18 cellular contexts compared by ENCODE assay signal in genomic region chr16:24969071-24969470, GRCh38. TPM values are rescaled to one million over a fixed set of nuclear protein-coding genes. Genes with fewer than 3 reads are reported as not detected.
A peak's percentile ranks its signal among the peaks of the same experiment; 100 is the strongest.
DNase-seq lines count a peak whose midpoint lies in the region; ATAC-seq lines count a peak whose summit lies in the region.
"Had no signal": no experiment of that assay in that cellular context is flagged by ENCODE, and none has a peak within 500 bp of the region (broad histone marks: within the 10 kb centered on the region; RNA-seq: fewer than 3 reads in every experiment).

No MANE protein-coding gene starts in this region.

- DNase-seq in activated naive CD8-positive, alpha-beta T cell treated with anti-CD3 and anti-CD28 coated beads for 36 hours = no peak
- DNase-seq in activated naive CD8-positive, alpha-beta T cell treated with anti-CD3 and anti-CD28 coated beads, Interleukin-2, amount 50 U/mL, for 24 hours = no peak
- DNase-seq in cardiac septum (ENCODE audit: low spot score) (peak; percentile 38), left lobe of liver (ENCODE audit: low spot score) (peak; percentile 7), left colon (no peak), SW480 (ENCODE audit: low spot score) (no peak)
- DNase-seq in stimulated activated CD4-positive, alpha-beta T cell treated with anti-CD3 and anti-CD28 coated beads, Interleukin-4, amount 100 ng/mL, for 1 hour = no peak
- DNase-seq: CD8-positive, alpha-beta memory T cell; DMS79; KG1; MV-4-11; NCI-H1417; NCI-H187 treated with DMSO at 0.1 percent for 48 hours; NCI-H2171 treated with DMSO at 0.1 percent for 48 hours; NCI-H446; NCI-H526 treated with DMSO at 0.1 percent for 48 hours had no signal

- no peaks in the 10 kb centered on the region for H3K9me3 Mint-ChIP-seq in activated naive CD8-positive, alpha-beta T cell treated with anti-CD3 and anti-CD28 coated beads for 36 hours
- no peaks in the 10 kb centered on the region for H3K9me3 Mint-ChIP-seq in activated naive CD8-positive, alpha-beta T cell treated with anti-CD3 and anti-CD28 coated beads, Interleukin-2, amount 50 U/mL, for 24 hours
- H3K9me3 Mint-ChIP-seq: CD8-positive, alpha-beta memory T cell had no signal

- peaks cover 51% of the 10 kb centered on the region for H3K36me3 Mint-ChIP-seq in activated naive CD8-positive, alpha-beta T cell treated with anti-CD3 and anti-CD28 coated beads for 36 hours
- H3K36me3 Mint-ChIP-seq in activated naive CD8-positive, alpha-beta T cell treated with anti-CD3 and anti-CD28 coated beads, Interleukin-2, amount 50 U/mL, for 24 hours (ENCODE audit: low read depth) = peaks cover 66% of the 10 kb centered on the region

- no peaks in the 10 kb centered on the region for H3K27me3 Mint-ChIP-seq in activated naive CD8-positive, alpha-beta T cell treated with anti-CD3 and anti-CD28 coated beads for 36 hours
- no peaks in the 10 kb centered on the region for H3K27me3 Mint-ChIP-seq in activated naive CD8-positive, alpha-beta T cell treated with anti-CD3 and anti-CD28 coated beads, Interleukin-2, amount 50 U/mL, for 24 hours
- H3K27me3 Mint-ChIP-seq: CD8-positive, alpha-beta memory T cell had no signal

- H3K4me3 Mint-ChIP-seq in activated naive CD8-positive, alpha-beta T cell treated with anti-CD3 and anti-CD28 coated beads for 36 hours = no peak overlapping the region
- no peak overlapping the region for H3K4me3 Mint-ChIP-seq in activated naive CD8-positive, alpha-beta T cell treated with anti-CD3 and anti-CD28 coated beads, Interleukin-2, amount 50 U/mL, for 24 hours
- H3K4me3 Mint-ChIP-seq: CD8-positive, alpha-beta memory T cell had no signal

- ATAC-seq in activated naive CD8-positive, alpha-beta T cell treated with anti-CD3 and anti-CD28 coated beads, Interleukin-2, amount 50 U/mL, for 24 hours = no peak
- ATAC-seq in left lobe of liver (no peak), left colon (no peak)
- ATAC-seq: A549, Panc1 had no signal

- H3K4me1 Mint-ChIP-seq in activated naive CD8-positive, alpha-beta T cell treated with anti-CD3 and anti-CD28 coated beads for 36 hours = peaks cover 14% of the 10 kb centered on the region
- peaks cover 14% of the 10 kb centered on the region for H3K4me1 Mint-ChIP-seq in activated naive CD8-positive, alpha-beta T cell treated with anti-CD3 and anti-CD28 coated beads, Interleukin-2, amount 50 U/mL, for 24 hours

- peak overlapping the region; percentile 3 for H3K27ac Mint-ChIP-seq in activated naive CD8-positive, alpha-beta T cell treated with anti-CD3 and anti-CD28 coated beads for 36 hours
- no peak overlapping the region for H3K27ac Mint-ChIP-seq in activated naive CD8-positive, alpha-beta T cell treated with anti-CD3 and anti-CD28 coated beads, Interleukin-2, amount 50 U/mL, for 24 hours

- intact Hi-C loops in cardiac septum (cut with DNase I) = no loop called here
- intact Hi-C loops in left colon (cut with DNase I, micrococcal nuclease) = no loop called here

RNA-seq across cellular contexts. Expression of gene ARHGAP17, which starts 46.1 kb away (rescaled TPM):
- 10 to 100 TPM; 72.5 to 79.3 TPM for total RNA-seq in activated naive CD8-positive, alpha-beta T cell treated with anti-CD3 and anti-CD28 coated beads for 36 hours
- 66.2 TPM for total RNA-seq in cardiac septum
- 22.1 TPM for total RNA-seq in left lobe of liver
- total RNA-seq in left colon = 100 to 1,000 TPM; 107 to 129 TPM

Comparison
In these comparisons a context has a peak if more than half of its experiments do, and no peak if none do; other contexts are left out.
1. DNase-seq: peak in cardiac septum (single experiment) and left lobe of liver (single experiment); none in activated naive CD8-positive, alpha-beta T cell treated with anti-CD3 and anti-CD28 coated beads for 36 hours (single experiment), activated naive CD8-positive, alpha-beta T cell treated with anti-CD3 and anti-CD28 coated beads, Interleukin-2, amount 50 U/mL, for 24 hours (single experiment), left colon (0 of 2), stimulated activated CD4-positive, alpha-beta T cell treated with anti-CD3 and anti-CD28 coated beads, Interleukin-4, amount 100 ng/mL, for 1 hour (single experiment) and SW480 (single experiment).